In the genomic region with DNA sequence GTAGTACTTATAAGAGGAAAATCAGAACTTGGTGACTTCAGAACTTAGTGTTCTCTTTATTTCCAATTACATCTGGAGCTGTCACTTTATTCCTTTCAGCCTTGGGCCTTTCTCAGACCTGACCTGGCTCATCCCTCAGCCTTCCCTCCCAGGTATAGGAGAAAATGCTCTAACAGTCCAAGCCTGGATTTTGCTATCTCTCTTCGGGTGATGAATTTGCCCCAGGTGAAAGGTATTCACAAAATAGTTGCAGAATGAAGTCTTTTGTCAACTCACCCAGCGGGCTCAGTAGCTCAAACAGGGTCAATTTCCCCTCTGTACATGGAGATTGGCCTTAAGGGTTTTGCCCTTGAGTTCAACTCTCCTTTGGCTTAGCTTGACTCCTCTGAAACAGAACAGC, we compare ENCODE assay signal across 1 cellular context.
TF ChIP-seq lines count a peak whose summit lies in the region.

No MANE protein-coding gene starts in this region.

TF ChIP-seq in IMR-90, 13 proteins besides CTCF, POLR2A, EP300 and RAD21:
- no peak for TF ChIP-seq MAZ (IDR thresholded peaks at IDR 0.05; ENCODE audit: borderline replicate concordance, low read depth, low read length)
- TF ChIP-seq, protein P1, sequence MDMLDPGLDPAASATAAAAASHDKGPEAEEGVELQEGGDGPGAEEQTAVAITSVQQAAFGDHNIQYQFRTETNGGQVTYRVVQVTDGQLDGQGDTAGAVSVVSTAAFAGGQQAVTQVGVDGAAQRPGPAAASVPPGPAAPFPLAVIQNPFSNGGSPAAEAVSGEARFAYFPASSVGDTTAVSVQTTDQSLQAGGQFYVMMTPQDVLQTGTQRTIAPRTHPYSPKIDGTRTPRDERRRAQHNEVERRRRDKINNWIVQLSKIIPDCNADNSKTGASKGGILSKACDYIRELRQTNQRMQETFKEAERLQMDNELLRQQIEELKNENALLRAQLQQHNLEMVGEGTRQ (IDR thresholded peaks at IDR 0.05; ENCODE audit: low read depth, low read length): no peak
- no peak for TF ChIP-seq CHD1 (IDR thresholded peaks at IDR 0.05; ENCODE audit: low read depth, low read length)
- TF ChIP-seq RCOR1 (IDR thresholded peaks at IDR 0.05; ENCODE audit: insufficient replicate concordance, low read length): no peak
